ENCODE assay signal across 8 cellular contexts in genomic region chr7:6482743-6483119, GRCh38. TPM values are rescaled to one million over a fixed set of nuclear protein-coding genes. Genes with fewer than 3 reads are reported as not detected.
DNase-seq lines count a peak whose midpoint lies in the region; ATAC-seq and TF ChIP-seq lines count a peak whose summit lies in the region.

No MANE protein-coding gene starts in this region.

- peak overlapping the region; percentile 91 for H3K4me2 ChIP-seq in GM23248 (ENCODE audit: unreplicated experiment)

- peak overlapping the region; percentile 100 for H3K9ac ChIP-seq in GM23248
- peak overlapping the region; percentile 77 to 89 (median 87) for H3K9ac ChIP-seq in skeletal muscle tissue (ENCODE audit: low read depth in 1 of 3, low read length in 3 of 3)

- H4K20me1 ChIP-seq in GM23248 (ENCODE audit: insufficient read depth) = peaks cover 26% of the 10 kb centered on the region; the same call in 1 of the 2 replicates

- H2AFZ ChIP-seq in GM23248 = no peak overlapping the region

- no peak for ATAC-seq in GM18505 (IDR thresholded peaks at IDR 0.05; ENCODE audit: unreplicated experiment)

- no peaks in the 10 kb centered on the region for H3K9me3 Mint-ChIP-seq in glutamatergic neuron (ENCODE audit: unreplicated experiment)

- peak overlapping the region; percentile 91 for H3K4me3 Mint-ChIP-seq in glutamatergic neuron (ENCODE audit: unreplicated experiment)

- DNase-seq in GM23248 (peak; percentile 33), glutamatergic neuron (no peak), GM13976 (ENCODE audit: low spot score) (no peak), foreskin melanocyte (no peak)
- no peak for DNase-seq in stimulated activated CD8-positive, alpha-beta memory T cell treated with anti-CD3 and anti-CD28 coated beads, Interleukin-4, amount 100 ng/mL, for 48 hours

- H3K27me3 Mint-ChIP-seq in glutamatergic neuron (ENCODE audit: unreplicated experiment) = peaks cover 7% of the 10 kb centered on the region

- 1 to 3% methylated on average over 6 of the region's 6 CpGs for WGBS in GM23248 (ENCODE audit: low coverage in 1 of 2, low lambda C conversion rate in 2 of 2, missing lambda C conversion rate in 2 of 2), 2 experiments

- H3K9me2 ChIP-seq in GM23248 (ENCODE audit: insufficient read depth) = no peaks in the 10 kb centered on the region

- H3K4me1 ChIP-seq in GM23248 (ENCODE audit: insufficient read depth) = peaks cover 41% of the 10 kb centered on the region
- peaks cover 18 to 32% (median 23%) of the 10 kb centered on the region in 3 donors for H3K4me1 ChIP-seq in skeletal muscle tissue (ENCODE audit: control insufficient read depth in 3 of 3, insufficient read depth in 3 of 3, low read length in 3 of 3)

- peak overlapping the region; percentile 98 for H3K27ac ChIP-seq in GM23248
- H3K27ac ChIP-seq in VCaP = peak overlapping the region; percentile 88
- peak overlapping the region; percentile 83 for H3K27ac ChIP-seq in skeletal muscle tissue (ENCODE audit: low read depth, low read length)

- H3F3A ChIP-seq in GM23248 (ENCODE audit: insufficient read depth) = peaks cover 39% of the 10 kb centered on the region

- H3K36me3 Mint-ChIP-seq in glutamatergic neuron (ENCODE audit: unreplicated experiment) = no peaks in the 10 kb centered on the region

- H3K27me3 ChIP-seq in GM23248 (replicated peaks; ENCODE audit: insufficient read depth) (no peaks in the 10 kb centered on the region), skeletal muscle tissue (ENCODE audit: control insufficient read depth in 3 of 3, insufficient read depth in 3 of 3, low read length in 3 of 3) (no peaks in the 10 kb centered on the region)

- TF ChIP-seq POLR2A in GM18505 (IDR thresholded peaks at IDR 0.05; ENCODE audit: borderline replicate concordance, extremely low read depth, insufficient read depth, insufficient read length) = no peak

- TF ChIP-seq CTCF in VCaP (conservative IDR thresholded peaks at IDR 0.05) (no peak), glutamatergic neuron (IDR thresholded peaks at IDR 0.05; ENCODE audit: partially characterized antibody, unreplicated experiment) (no peak), GM13976 (IDR thresholded peaks at IDR 0.05; ENCODE audit: borderline replicate concordance, control extremely low read depth, extremely low read depth, insufficient read depth, missing control alignments) (no peak)

- H3K4me1 Mint-ChIP-seq in glutamatergic neuron (ENCODE audit: low read depth, unreplicated experiment) = peaks cover 5% of the 10 kb centered on the region

- peaks cover 62% of the 10 kb centered on the region for H3K79me2 ChIP-seq in GM23248 (ENCODE audit: insufficient read depth)

- in situ Hi-C loops in GM23248 (cut with MboI) = no loop called here
- in situ Hi-C loops in GM13976 (cut with MboI; ENCODE audit: low sequenced_read_pairs, unreplicated experiment) = no loop called here

- H3K9me3 ChIP-seq in GM23248 (ENCODE audit: low read depth) = no peaks in the 10 kb centered on the region
- no peaks in the 10 kb centered on the region for H3K9me3 ChIP-seq in skeletal muscle tissue (ENCODE audit: control insufficient read depth in 3 of 3, low read length in 3 of 3)

- H3K36me3 ChIP-seq in GM23248 (ENCODE audit: low read depth) (peaks cover 12% of the 10 kb centered on the region; the same call in 1 of the 2 replicates), skeletal muscle tissue (ENCODE audit: control insufficient read depth in 3 of 3, insufficient read depth in 3 of 3, low read length in 3 of 3) (peaks cover 0 to 3% (median 0%) of the 10 kb centered on the region in 3 donors)

- H3K4me3 ChIP-seq in GM23248 = peak overlapping the region; percentile 90
- peak overlapping the region; percentile 87 to 93 (median 89) for H3K4me3 ChIP-seq in skeletal muscle tissue (ENCODE audit: low read length in 3 of 3)

- no peak overlapping the region for H3K27ac Mint-ChIP-seq in glutamatergic neuron (ENCODE audit: unreplicated experiment)

RNA-seq across cellular contexts. Expression of gene KDELR2, which starts 1.2 kb away (rescaled TPM):
- 275 and 319 TPM in 2 replicates for total RNA-seq in GM23248 (2014; rRNA removed; shearing (Covaris generic))
- polyA plus RNA-seq in GM23248 (2016; fragmentation: Nextera tagmentation; extraction: Ambion mirVana) = 686 and 702 TPM in 2 replicates
- total RNA-seq in glutamatergic neuron (ENCODE audit: unreplicated experiment) (56.1 TPM), skeletal muscle tissue (137 TPM)

RNA-seq across cellular contexts. Expression of gene DAGLB, which starts 35.0 kb away (rescaled TPM):
- 31.7 and 37.6 TPM in 2 replicates for total RNA-seq in GM23248 (2014; rRNA removed; shearing (Covaris generic))
- 24.8 and 26.7 TPM in 2 replicates for polyA plus RNA-seq in GM23248 (2016; fragmentation: Nextera tagmentation; extraction: Ambion mirVana)
- total RNA-seq in glutamatergic neuron (ENCODE audit: unreplicated experiment) (63.2 TPM), skeletal muscle tissue (19.3 TPM)
